Comparison of ENCODE assay signal across 8 cellular contexts in the genomic region with DNA sequence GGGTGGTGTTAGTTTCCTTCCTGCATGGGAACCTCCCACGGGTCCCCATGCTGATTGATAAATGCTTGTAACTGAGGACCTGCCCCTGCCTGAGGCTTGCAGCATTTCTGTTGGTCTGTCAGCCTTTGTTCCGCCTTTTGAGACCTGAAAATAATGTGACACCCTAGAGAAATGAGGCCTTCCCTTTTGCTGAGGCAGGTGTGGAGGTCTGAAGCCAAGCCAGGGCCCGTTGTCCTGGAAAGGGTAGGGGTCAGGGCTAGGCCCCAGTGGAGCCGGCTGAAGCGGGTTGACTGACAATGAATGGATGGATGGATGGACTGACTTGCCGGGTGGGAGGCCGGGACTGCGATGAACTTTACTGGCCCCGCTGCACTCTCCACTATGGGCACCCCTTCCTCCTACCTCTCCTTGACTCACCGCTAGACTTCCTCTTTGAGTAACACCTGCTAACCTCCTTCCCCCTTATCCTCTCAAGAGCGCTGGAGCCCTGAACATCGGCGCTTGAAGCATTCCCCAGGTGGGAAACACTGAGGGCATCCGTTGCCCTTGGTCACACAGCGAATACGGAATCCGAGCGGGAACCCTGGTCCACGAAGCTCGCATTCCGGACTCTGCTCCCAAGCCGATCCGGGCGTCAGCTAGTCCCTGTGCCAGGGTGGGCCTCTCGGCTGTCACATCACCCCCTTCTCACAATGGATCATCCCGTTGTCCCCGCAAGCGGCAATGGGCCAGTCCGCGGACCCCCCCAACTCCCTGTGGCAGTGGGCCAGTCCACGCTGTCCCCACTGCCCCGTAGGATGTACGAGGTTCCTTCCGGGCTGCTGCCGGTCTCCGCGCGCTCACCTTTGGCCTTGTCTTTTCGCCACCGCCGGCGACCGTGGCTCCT. TPM values are rescaled to one million over a fixed set of nuclear protein-coding genes. Genes with fewer than 3 reads are reported as not detected.
DNase-seq lines count a peak whose midpoint lies in the region; ATAC-seq and TF ChIP-seq lines count a peak whose summit lies in the region.

No MANE protein-coding gene starts in this region.

- H3K4me1 ChIP-seq in Panc1 (ENCODE audit: control insufficient read depth, insufficient read depth, low read length) (no peaks in the 10 kb centered on the region; the same call in 1 of the 2 replicates), left ventricle myocardium inferior (peaks cover 78% of the 10 kb centered on the region)

- DNase-seq in NCI-H2171 treated with DMSO at 0.1 percent for 48 hours (lab: John Stamatoyannopoulos, UW) (peak; percentile 27), NCI-H2171 (lab: John Stamatoyannopoulos, UW) (no peak), Panc1 (ENCODE audit: low read depth, low spot score) (no peak), left ventricle myocardium inferior (no peak), retinal pigment epithelial cell (ENCODE audit: low read depth) (no peak), GOT3 (lab: John Stamatoyannopoulos, UW) (no peak)
- DNase-seq in activated naive CD4-positive, alpha-beta T cell treated with anti-CD3 and anti-CD28 coated beads, Interleukin-2, amount 50 U/mL, for 72 hours (ENCODE audit: low spot score in 2 of 2), result peak in 1 of 2 donors; percentile 61

- H3K4me3 ChIP-seq in Panc1 (ENCODE audit: low read depth in 2 of 2, low read length in 2 of 2), result peak overlapping the region; percentile 49 to 53
- peak overlapping the region; percentile 93 for H3K4me3 ChIP-seq in left ventricle myocardium inferior
- peak overlapping the region; percentile 70 for H3K4me3 ChIP-seq in retinal pigment epithelial cell (ENCODE audit: low read length)

- H3K9me3 Mint-ChIP-seq in activated naive CD4-positive, alpha-beta T cell treated with anti-CD3 and anti-CD28 coated beads, Interleukin-2, amount 50 U/mL, for 72 hours, result no peaks in the 10 kb centered on the region

- POLR2A ChIA-PET in Panc1 (lab: Charles Lee), result no interaction called here

- no peaks in the 10 kb centered on the region for H3K9me3 ChIP-seq in Panc1 (ENCODE audit: control insufficient read depth, insufficient read depth, low read depth, low read length)
- no peaks in the 10 kb centered on the region for H3K9me3 ChIP-seq in left ventricle myocardium inferior (replicated peaks)

- H3K27ac ChIP-seq in Panc1 (ENCODE audit: low read length) (peak overlapping the region; percentile 39; the same call in 1 of the 2 replicates), left ventricle myocardium inferior (replicated peaks) (peak overlapping the region; percentile 90)

- H3K27me3 ChIP-seq in Panc1 (ENCODE audit: control insufficient read depth, insufficient read depth, low read length) (no peaks in the 10 kb centered on the region), left ventricle myocardium inferior (ENCODE audit: low read depth) (no peaks in the 10 kb centered on the region)

- no peaks in the 10 kb centered on the region for H3K36me3 ChIP-seq in Panc1 (ENCODE audit: control insufficient read depth, insufficient read depth, low read length)
- H3K36me3 ChIP-seq in left ventricle myocardium inferior, result no peaks in the 10 kb centered on the region

- TF ChIP-seq CTCF in Panc1 (IDR thresholded peaks at IDR 0.05) (no peak), left ventricle myocardium inferior (IDR thresholded peaks at IDR 0.05; ENCODE audit: borderline replicate concordance) (no peak), retinal pigment epithelial cell (conservative IDR thresholded peaks at IDR 0.05; ENCODE audit: low read depth, low read length) (no peak)

- ATAC-seq in HG03045 (IDR thresholded peaks at IDR 0.05; ENCODE audit: unreplicated experiment), result peak; percentile 40
- ATAC-seq in Panc1, result peak; percentile 21
- peak; percentile 61 to 76 for ATAC-seq in activated naive CD4-positive, alpha-beta T cell treated with anti-CD3 and anti-CD28 coated beads, Interleukin-2, amount 50 U/mL, for 72 hours

- peaks cover 8% of the 10 kb centered on the region in 2 donors for H3K36me3 Mint-ChIP-seq in activated naive CD4-positive, alpha-beta T cell treated with anti-CD3 and anti-CD28 coated beads, Interleukin-2, amount 50 U/mL, for 72 hours

- in situ Hi-C loops in Panc1 (cut with HindIII; ENCODE audit: low pct_unique_long_range_greater_than_20kb, low sequenced_read_pairs), result no loop called here

- intact Hi-C loops in Panc1 (cut with micrococcal nuclease; ENCODE audit: unreplicated experiment) (no loop called here), left ventricle myocardium inferior (cut with micrococcal nuclease) (no loop called here)

- CTCF ChIA-PET in Panc1 (lab: Charles Lee), result interaction anchor here (1.4 kb wide), 1 partner anchor 18 kb away, joined by 3 read pairs; no protein-coding TSS in a partner anchor

- BruUV-seq in Panc1 (replicated peaks; lab: Mats Ljungman, UMichigan), result no TSS peak

- H3K27ac Mint-ChIP-seq in activated naive CD4-positive, alpha-beta T cell treated with anti-CD3 and anti-CD28 coated beads, Interleukin-2, amount 50 U/mL, for 72 hours, result peak overlapping the region; percentile 84 to 90

RNA-seq across cellular contexts. Expression of a gene that starts 4.4 kb away (rescaled TPM):
- 3.4 TPM for total RNA-seq in Panc1 (2021; ENCODE audit: unreplicated experiment)
- polyA plus RNA-seq in Panc1 (2012; ENCODE audit: insufficient read length), result 4.1 TPM
- 10 to 100 TPM; 13.6 to 27.0 TPM for total RNA-seq in activated naive CD4-positive, alpha-beta T cell treated with anti-CD3 and anti-CD28 coated beads, Interleukin-2, amount 50 U/mL, for 72 hours
- 55.8 TPM for total RNA-seq in left ventricle myocardium inferior

RNA-seq across cellular contexts. Expression of a gene that starts 19.9 kb away (rescaled TPM):
- total RNA-seq in Panc1 (2021; ENCODE audit: unreplicated experiment), result not detected
- polyA plus RNA-seq in Panc1 (2012; ENCODE audit: insufficient read length), result not detected
- total RNA-seq in activated naive CD4-positive, alpha-beta T cell treated with anti-CD3 and anti-CD28 coated beads, Interleukin-2, amount 50 U/mL, for 72 hours, result not detected
- not detected for total RNA-seq in left ventricle myocardium inferior

RNA-seq across cellular contexts. Expression of a gene that starts 32.7 kb away (rescaled TPM):
- total RNA-seq in Panc1 (2021; ENCODE audit: unreplicated experiment), result 4.6 TPM
- polyA plus RNA-seq in Panc1 (2012; ENCODE audit: insufficient read length), result 16.7 TPM
- total RNA-seq in activated naive CD4-positive, alpha-beta T cell treated with anti-CD3 and anti-CD28 coated beads, Interleukin-2, amount 50 U/mL, for 72 hours, result not detected
- total RNA-seq in left ventricle myocardium inferior, result 0.49 TPM
